In genomic region chr1:201020040-201020591, GRCh38 we compare ENCODE assay signal across 9 cellular contexts. TPM values are rescaled to one million over a fixed set of nuclear protein-coding genes. Genes with fewer than 3 reads are reported as not detected.
DNase-seq lines count a peak whose midpoint lies in the region; ATAC-seq and TF ChIP-seq lines count a peak whose summit lies in the region.
"Had no signal": no experiment of that assay in that cellular context is flagged by ENCODE, and none has a peak within 500 bp of the region (broad histone marks: within the 10 kb centered on the region; RNA-seq: fewer than 3 reads in every experiment).

No MANE protein-coding gene starts in this region.

- TF ChIP-seq CTCF in MCF 10A (IDR thresholded peaks at IDR 0.05; ENCODE audit: unreplicated experiment) (no peak), mammary epithelial cell (conservative IDR thresholded peaks at IDR 0.05 in 1 of 2, IDR thresholded peaks at IDR 0.05 in 1 of 2; ENCODE audit: extremely low read depth in 1 of 2, insufficient read depth in 1 of 2, low read depth in 1 of 2, low read length in 2 of 2) (no peak)

- dilution Hi-C loops in mammary epithelial cell (cut with HindIII; ENCODE audit: low sequenced_read_pairs): no loop called here

- 81% methylated on average over 4 of the region's 4 CpGs for WGBS in mammary epithelial cell (ENCODE audit: low coverage, missing lambda C conversion rate)
- WGBS in esophagus, 2 donors: 47 to 52% methylated on average over 4 of the region's 4 CpGs
- 34% methylated on average over 4 of the region's 4 CpGs for WGBS in thymus

- H3K36me3 ChIP-seq in mammary epithelial cell (ENCODE audit: insufficient read depth, low read length) (no peaks in the 10 kb centered on the region), esophagus (ENCODE audit: control insufficient read depth in 2 of 2, insufficient read depth in 2 of 2, low read length in 1 of 2) (no peaks in the 10 kb centered on the region), thymus (ENCODE audit: control insufficient read depth, insufficient read depth) (no peaks in the 10 kb centered on the region)

- CTCF ChIA-PET in MCF 10A (lab: Yijun Ruan, JAX) (interaction anchor here (0.7 to 2.2 kb wide), 15 partner anchors 9 to 462 kb away, joined by 3 to 13 read pairs (median 4); partner anchors contain the start of gene INAVA), mammary epithelial cell (lab: Charles Lee; ENCODE audit: low non-redundant PET) (no interaction called here)

- peaks cover 26% of the 10 kb centered on the region for H3K4me1 Mint-ChIP-seq in MCF 10A (ENCODE audit: insufficient read depth, unreplicated experiment)
- peaks cover 66% of the 10 kb centered on the region for H3K4me1 Mint-ChIP-seq in T-helper 2 cell treated with Interferon-gamma antibody and Interleukin-4, amounts not matched to agents 5 μg/mL and 100 μg/mL, for 36 hours (ENCODE audit: low read depth)

- H3K79me2 ChIP-seq in mammary epithelial cell (ENCODE audit: insufficient read depth, low read length): no peaks in the 10 kb centered on the region

- H3K4me3 Mint-ChIP-seq in MCF 10A (ENCODE audit: unreplicated experiment): no peak overlapping the region
- H3K4me3 Mint-ChIP-seq in T-helper 2 cell treated with Interferon-gamma antibody and Interleukin-4, amounts not matched to agents 5 μg/mL and 100 μg/mL, for 36 hours: peak overlapping the region; percentile 92

- in situ Hi-C loops in mammary epithelial cell (cut with MboI; ENCODE audit: low sequenced_read_pairs in 2 of 2): no loop called here

- intact Hi-C loops in MCF 10A (cut with micrococcal nuclease): loop anchor here (5.0 kb wide), 1 partner anchor 463 kb away; no protein-coding TSS in a partner anchor
- intact Hi-C loops in mammary epithelial cell (cut with micrococcal nuclease): no loop called here
- intact Hi-C loops in sciatic nerve (cut with DNase I): no loop called here

- no peak overlapping the region for H3K4me3 ChIP-seq in mammary epithelial cell (replicated peaks in 1 of 3; ENCODE audit: insufficient read depth in 1 of 3, low read depth in 2 of 3, low read length in 3 of 3)
- no peak overlapping the region for H3K4me3 ChIP-seq in esophagus (ENCODE audit: low read depth in 1 of 2, low read length in 2 of 2)
- peak overlapping the region; percentile 12 for H3K4me3 ChIP-seq in thymus (ENCODE audit: low read length)

- no peaks in the 10 kb centered on the region for H3K36me3 Mint-ChIP-seq in MCF 10A (ENCODE audit: insufficient read depth, unreplicated experiment)
- H3K36me3 Mint-ChIP-seq in T-helper 2 cell treated with Interferon-gamma antibody and Interleukin-4, amounts not matched to agents 5 μg/mL and 100 μg/mL, for 36 hours (ENCODE audit: low read depth): peaks cover 26% of the 10 kb centered on the region

- no peaks in the 10 kb centered on the region for H3K27me3 Mint-ChIP-seq in MCF 10A (ENCODE audit: insufficient read depth, unreplicated experiment)
- no peaks in the 10 kb centered on the region for H3K27me3 Mint-ChIP-seq in T-helper 2 cell treated with Interferon-gamma antibody and Interleukin-4, amounts not matched to agents 5 μg/mL and 100 μg/mL, for 36 hours (ENCODE audit: low read depth)

- H3K4me1 ChIP-seq in mammary epithelial cell (ENCODE audit: insufficient read depth, low read length): peaks cover 5% of the 10 kb centered on the region
- peaks cover 0 to 18% of the 10 kb centered on the region in 2 donors for H3K4me1 ChIP-seq in esophagus (ENCODE audit: control insufficient read depth in 2 of 2, insufficient read depth in 2 of 2, low read length in 1 of 2)
- peaks cover 48% of the 10 kb centered on the region for H3K4me1 ChIP-seq in thymus (ENCODE audit: control insufficient read depth, insufficient read depth, low read length)

- H4K20me1 ChIP-seq in mammary epithelial cell (ENCODE audit: insufficient read depth, low read length): no peaks in the 10 kb centered on the region

- H2AFZ ChIP-seq in mammary epithelial cell (ENCODE audit: low read depth, low read length): no peak overlapping the region

- BruUV-seq in MCF 10A (replicated peaks; lab: Mats Ljungman, UMichigan): no TSS peak
- no TSS peak for BruUV-seq in mammary epithelial cell (replicated peaks; lab: Mats Ljungman, UMichigan)

- H3K27ac ChIP-seq in mammary epithelial cell (ENCODE audit: insufficient read depth, low read depth, low read length) (no peak overlapping the region), esophagus (ENCODE audit: low read depth in 2 of 2, low read length in 1 of 2) (peak overlapping the region; percentile 26 to 29), thymus (ENCODE audit: low read depth) (peak overlapping the region; percentile 96)
- H3K27ac ChIP-seq: C4-2B had no signal

- H3K9me3 ChIP-seq in mammary epithelial cell (replicated peaks; ENCODE audit: insufficient read depth, low read length): no peaks in the 10 kb centered on the region
- no peaks in the 10 kb centered on the region for H3K9me3 ChIP-seq in esophagus (ENCODE audit: control insufficient read depth in 2 of 2, insufficient read depth in 1 of 2, low read depth in 1 of 2, low read length in 1 of 2)
- no peaks in the 10 kb centered on the region for H3K9me3 ChIP-seq in thymus (ENCODE audit: control insufficient read depth)

- H3K4me2 ChIP-seq in mammary epithelial cell (ENCODE audit: insufficient read depth, low read depth, low read length): no peak overlapping the region

- peak overlapping the region; percentile 92 for H3K27ac Mint-ChIP-seq in MCF 10A (ENCODE audit: low read depth, unreplicated experiment)
- peak overlapping the region; percentile 97 for H3K27ac Mint-ChIP-seq in T-helper 2 cell treated with Interferon-gamma antibody and Interleukin-4, amounts not matched to agents 5 μg/mL and 100 μg/mL, for 36 hours

- no peaks in the 10 kb centered on the region for H3K27me3 ChIP-seq in mammary epithelial cell (ENCODE audit: insufficient read depth, low read length)
- no peaks in the 10 kb centered on the region for H3K27me3 ChIP-seq in esophagus (ENCODE audit: control insufficient read depth in 1 of 2, insufficient read depth in 2 of 2, low read length in 2 of 2)
- H3K27me3 ChIP-seq in thymus (ENCODE audit: control insufficient read depth, insufficient read depth): no peaks in the 10 kb centered on the region

- POLR2A ChIA-PET in MCF 10A (lab: Yijun Ruan, JAX): interaction anchor here (0.6 to 1.2 kb wide), 5 partner anchors 9 to 386 kb away, joined by 3 to 4 read pairs (median 3); no protein-coding TSS in a partner anchor

- peak; percentile 81 for DNase-seq in MCF 10A (ENCODE audit: unreplicated experiment)
- no peak for DNase-seq in mammary epithelial cell
- DNase-seq in T-helper 2 cell treated with Interferon-gamma antibody and Interleukin-4, amounts not matched to agents 5 μg/mL and 100 μg/mL, for 36 hours (ENCODE audit: low spot score): peak; percentile 9
- DNase-seq in sciatic nerve (ENCODE audit: low spot score): no peak
- DNase-seq in DMS79 (lab: John Stamatoyannopoulos, UW): no peak

- H3K9ac ChIP-seq in mammary epithelial cell (ENCODE audit: insufficient read depth, low read length): no peak overlapping the region

- ATAC-seq in GM18517 (IDR thresholded peaks at IDR 0.05; ENCODE audit: unreplicated experiment) (no peak), sciatic nerve (no peak)

- no peaks in the 10 kb centered on the region for H3K9me3 Mint-ChIP-seq in MCF 10A (ENCODE audit: unreplicated experiment)
- H3K9me3 Mint-ChIP-seq in T-helper 2 cell treated with Interferon-gamma antibody and Interleukin-4, amounts not matched to agents 5 μg/mL and 100 μg/mL, for 36 hours: no peaks in the 10 kb centered on the region

RNA-seq across cellular contexts. Expression of gene KIF21B, which starts 3.4 kb away (rescaled TPM):
- total RNA-seq in MCF 10A (2022) (9.5 and 12.7 TPM in 2 replicates), mammary epithelial cell (under 1 TPM; 0.33 to 0.78 TPM), sciatic nerve (3.7 TPM)
- polyA plus RNA-seq in mammary epithelial cell (0.12 TPM), esophagus (under 1 TPM; 0.28 to 0.71 TPM), thymus (7.3 TPM)
- 0.62 TPM for polyA minus RNA-seq in mammary epithelial cell

Comparison
In these comparisons a context has a peak if more than half of its experiments do, and no peak if none do; other contexts are left out.
1. DNase-seq: peak in MCF 10A (single experiment) and T-helper 2 cell treated with Interferon-gamma antibody and Interleukin-4, amounts not matched to agents 5 μg/mL and 100 μg/mL, for 36 hours (single experiment); none in mammary epithelial cell (single experiment), sciatic nerve (single experiment) and DMS79 (single experiment).